Comparison of ENCODE assay signal across 8 cellular contexts in genomic region chr19:18322759-18323460, GRCh38. TPM values are rescaled to one million over a fixed set of nuclear protein-coding genes. Genes with fewer than 3 reads are reported as not detected.
DNase-seq lines count a peak whose midpoint lies in the region; ATAC-seq and TF ChIP-seq lines count a peak whose summit lies in the region.

TSS of gene LSM4 (minus strand) at chr19:18323076. CDS start at chr19:18323020, 56 bp downstream.

- intact Hi-C loops in colonic mucosa (cut with DNase I): no loop called here

- H3K27me3 ChIP-seq in colonic mucosa (no peaks in the 10 kb centered on the region), layer of hippocampus (ENCODE audit: control insufficient read depth, insufficient read depth, low read length) (no peaks in the 10 kb centered on the region)

- peak; percentile 86 to 97 (median 94) for DNase-seq in C1 segment of cervical spinal cord (lab: John Stamatoyannopoulos, UW)
- DNase-seq in NCI-H526 (lab: John Stamatoyannopoulos, UW): peak; percentile 91 to 97
- DNase-seq in activated CD4-positive, alpha-beta T cell treated with anti-CD3 and anti-CD28 coated beads for 48 hours: peak; percentile 100
- DNase-seq in colonic mucosa: peak; percentile 99
- peak; percentile 98 to 99 for DNase-seq in stimulated activated CD4-positive, alpha-beta T cell treated with anti-CD3 and anti-CD28 coated beads, Interleukin-1b, Interleukin-23, amount 100 ng/mL, for 4 hours (ENCODE audit: low read depth in 2 of 2)

- H3K9me3 ChIP-seq in colonic mucosa: no peaks in the 10 kb centered on the region

- peak within 1 kb of the TSS; percentile 73 for H3K4me3 ChIP-seq in colonic mucosa

- peaks cover 42% of the 10 kb centered on the region for H3K4me1 ChIP-seq in colonic mucosa

- no peak for TF ChIP-seq CTCF in colonic mucosa (IDR thresholded peaks at IDR 0.05)

- ATAC-seq in GM19324 (IDR thresholded peaks at IDR 0.05; ENCODE audit: low FRiP score, unreplicated experiment) (peak; percentile 92), HG03469 (IDR thresholded peaks at IDR 0.05; ENCODE audit: unreplicated experiment) (peak; percentile 81)

- H3K27ac ChIP-seq in colonic mucosa: peak within 1 kb of the TSS; percentile 89
- peak within 1 kb of the TSS; percentile 92 for H3K27ac ChIP-seq in layer of hippocampus (ENCODE audit: low read depth, low read length)

- H3K9ac ChIP-seq in colonic mucosa (ENCODE audit: low read depth in 2 of 2, low read length in 2 of 2): peak within 1 kb of the TSS; percentile 98

- H3K36me3 ChIP-seq in colonic mucosa: no peaks in the 10 kb centered on the region

RNA-seq across cellular contexts. Expression of gene LSM4, which starts in this region (rescaled TPM):
- total RNA-seq in colonic mucosa: 100 to 1,000 TPM; 128 to 308 TPM

Comparison
In these comparisons a context has a peak if more than half of its experiments do, and no peak if none do; other contexts are left out.
1. Peak in every context shown above with its lines: DNase-seq, ATAC-seq, H3K4me3 ChIP-seq and H3K27ac ChIP-seq.